In the genomic region with DNA sequence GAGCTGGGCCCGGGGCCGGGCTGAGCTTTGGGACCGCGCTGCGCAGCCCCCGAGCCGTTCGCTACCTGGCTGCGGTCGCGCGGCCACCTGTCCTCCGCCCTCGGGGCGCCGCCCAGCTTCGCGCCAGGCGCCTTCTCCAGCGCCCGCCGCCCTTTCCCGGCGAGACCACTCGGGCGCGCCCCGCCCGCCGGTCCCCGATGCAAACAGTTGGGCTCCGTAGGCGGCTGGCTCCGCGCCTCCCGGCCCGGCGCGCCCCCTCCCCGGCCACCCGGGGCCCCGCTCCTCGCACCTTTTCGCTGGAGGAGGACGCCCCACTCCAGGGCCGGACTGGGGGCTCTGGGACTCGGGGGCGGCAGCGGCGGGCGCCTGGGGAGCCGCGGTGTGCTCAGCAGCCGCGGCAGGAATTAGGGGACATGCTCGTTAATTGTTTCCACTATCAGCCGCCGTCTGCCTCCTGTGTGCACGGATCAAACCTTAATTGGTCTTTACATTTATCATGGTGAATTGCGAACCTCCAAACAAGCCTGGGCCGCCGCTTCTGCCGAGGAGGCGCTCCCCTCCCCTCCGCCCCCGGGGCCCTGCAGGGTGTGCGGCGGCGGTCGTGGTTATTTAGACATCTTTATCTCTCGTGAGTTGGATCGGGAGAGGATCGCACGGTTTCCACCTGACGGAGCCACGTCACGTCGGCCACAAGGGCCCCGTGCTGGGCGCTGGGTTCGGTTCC, we compare ENCODE assay signal across 9 cellular contexts. TPM values are rescaled to one million over a fixed set of nuclear protein-coding genes. Genes with fewer than 3 reads are reported as not detected.
DNase-seq lines count a peak whose midpoint lies in the region; ATAC-seq and TF ChIP-seq lines count a peak whose summit lies in the region.
"Had no signal": no experiment of that assay in that cellular context is flagged by ENCODE, and none has a peak within 500 bp of the region (broad histone marks: within the 10 kb centered on the region; RNA-seq: fewer than 3 reads in every experiment).

No MANE protein-coding gene starts in this region.

- TF ChIP-seq CTCF in GM20000 (IDR thresholded peaks at IDR 0.05; ENCODE audit: extremely low read depth, missing control alignments) (no peak), HL-60 (IDR thresholded peaks at IDR 0.05; ENCODE audit: insufficient read depth, low read length) (no peak)

- H3K27ac ChIP-seq in HL-60 (replicated peaks) (no peak overlapping the region), caudate nucleus (ENCODE audit: low read depth, low read length) (peak overlapping the region; percentile 8)

- DNase-seq in GM20000 (ENCODE audit: low spot score) (peak; percentile 51), HL-60 (ENCODE audit: low read depth in 1 of 2, low spot score in 1 of 2) (no peak), caudate nucleus (lab: John Stamatoyannopoulos, UW) (peak in 20 of 61 donors; percentile 9 to 46 (median 28)), medulla oblongata (ENCODE audit: extremely low spot score) (no peak), NCI-H1694 treated with DMSO at 0.1 percent for 48 hours (lab: John Stamatoyannopoulos, UW) (no peak)
- DNase-seq: IMR-90 had no signal

- no peaks in the 10 kb centered on the region for H3K9me3 ChIP-seq in ES-I3 (ENCODE audit: control insufficient read depth, insufficient read depth, low read length)
- no peaks in the 10 kb centered on the region for H3K9me3 ChIP-seq in mononuclear cell (ENCODE audit: low read depth, low read length)

- H3K27me3 ChIP-seq in HL-60 (ENCODE audit: insufficient read depth, poor library complexity, severe bottlenecking), result peaks cover 51% of the 10 kb centered on the region
- peaks cover 76% of the 10 kb centered on the region for H3K27me3 ChIP-seq in mononuclear cell (ENCODE audit: insufficient read depth, low read length)

- H3K4me1 ChIP-seq in ES-I3 (ENCODE audit: insufficient read depth, low read length) (no peaks in the 10 kb centered on the region), mononuclear cell (ENCODE audit: insufficient read depth, low read length) (peaks cover 16% of the 10 kb centered on the region)

- H3K9ac ChIP-seq in ES-I3 (ENCODE audit: low read depth, low read length), result peak overlapping the region; percentile 87

- H3K36me3 ChIP-seq in ES-I3 (ENCODE audit: insufficient read depth, low read length), result no peaks in the 10 kb centered on the region

- H3K4me3 ChIP-seq in HL-60 (replicated peaks; ENCODE audit: insufficient read depth, low read length) (peak overlapping the region; percentile 52), mononuclear cell (ENCODE audit: low read length) (peak overlapping the region; percentile 34)

- no peak for ATAC-seq in HG02970 (IDR thresholded peaks at IDR 0.05; ENCODE audit: low FRiP score, unreplicated experiment)

RNA-seq across cellular contexts. Expression of a gene that starts 0.9 kb away (rescaled TPM):
- 0.42 TPM for total RNA-seq in mononuclear cell
- total RNA-seq: IMR-90 had no signal
